ENCODE assay signal across 7 cellular contexts in genomic region chr6:33344771-33345697, GRCh38. TPM values are rescaled to one million over a fixed set of nuclear protein-coding genes. Genes with fewer than 3 reads are reported as not detected.
DNase-seq lines count a peak whose midpoint lies in the region; ATAC-seq and TF ChIP-seq lines count a peak whose summit lies in the region.

No MANE protein-coding gene starts in this region.

- 22 to 29% (median 25%) methylated on average over 20 to 22 of the region's 22 CpGs for WGBS in heart left ventricle, 4 donors

- H3K36me3 ChIP-seq in heart left ventricle = no peaks in the 10 kb centered on the region

- no peaks in the 10 kb centered on the region for H3K9me3 Mint-ChIP-seq in activated naive CD8-positive, alpha-beta T cell (ENCODE audit: low read depth)

- peak overlapping the region in 3 of 12 donors; percentile 4 to 18 (median 6) for H3K4me3 ChIP-seq in heart left ventricle

- DNase-seq in NCI-H1105 treated with DMSO at 0.1 percent for 48 hours (lab: John Stamatoyannopoulos, UW) (peak; percentile 74), SKM-1 treated with dmso at 0.1 percent for 144 hours (lab: John Stamatoyannopoulos, UW; ENCODE audit: unreplicated experiment) (peak; percentile 58), heart left ventricle (peak in 3 of 5 donors; percentile 57 to 75 (median 66)), renal cortical epithelial cell (ENCODE audit: low read depth) (peak; percentile 89)

- TF ChIP-seq CTCF in GM12874 (IDR thresholded peaks at IDR 0.05; ENCODE audit: insufficient read depth, low read depth, low read length) (peak; percentile 63), heart left ventricle (IDR thresholded peaks at IDR 0.05) (peak; percentile 42 to 69 (median 60))

- H3K27ac Mint-ChIP-seq in activated naive CD8-positive, alpha-beta T cell = peak overlapping the region; percentile 89

- peak in 3 of 4 donors; percentile 49 to 51 (median 49) for ATAC-seq in heart left ventricle
- no peak for ATAC-seq in HG02642 (IDR thresholded peaks at IDR 0.05; ENCODE audit: poor library complexity, unreplicated experiment)

- TF ChIP-seq POLR2A in heart left ventricle (IDR thresholded peaks at IDR 0.05) = no peak

- H3K4me1 Mint-ChIP-seq in activated naive CD8-positive, alpha-beta T cell (ENCODE audit: low read depth) = peaks cover 37% of the 10 kb centered on the region

- H3K4me3 Mint-ChIP-seq in activated naive CD8-positive, alpha-beta T cell = peak overlapping the region; percentile 85

- H3K27me3 Mint-ChIP-seq in activated naive CD8-positive, alpha-beta T cell = no peaks in the 10 kb centered on the region

- intact Hi-C loops in heart left ventricle (cut with DNase I) = no loop called here

- peaks cover 0 to 10% (median 2%) of the 10 kb centered on the region in 12 donors for H3K4me1 ChIP-seq in heart left ventricle

- no peaks in the 10 kb centered on the region for H3K36me3 Mint-ChIP-seq in activated naive CD8-positive, alpha-beta T cell

- H3K27me3 ChIP-seq in heart left ventricle = no peaks in the 10 kb centered on the region

- peak overlapping the region in 1 of 12 donors; percentile 66 for H3K27ac ChIP-seq in heart left ventricle

- H3K9me3 ChIP-seq in heart left ventricle = no peaks in the 10 kb centered on the region

RNA-seq across cellular contexts. Expression of gene DAXX, which starts 22.3 kb away (rescaled TPM):
- total RNA-seq in heart left ventricle = 10 to 100 TPM; 15.6 to 46.4 (median 18.7) TPM
- 10 to 100 TPM; 13.8 to 30.8 TPM for polyA plus RNA-seq in heart left ventricle
- 39.2 and 88.8 TPM in 2 replicates for total RNA-seq in renal cortical epithelial cell

RNA-seq across cellular contexts. Expression of gene ZBTB22, which starts 27.5 kb away (rescaled TPM):
- total RNA-seq in heart left ventricle = 10 to 100 TPM; 10.9 to 22.1 (median 14.0) TPM
- 10 to 100 TPM in 1 of 2 donors, 1 to 10 TPM in 1; 7.5 to 15.5 TPM for polyA plus RNA-seq in heart left ventricle
- 16.0 and 24.1 TPM in 2 replicates for total RNA-seq in renal cortical epithelial cell

RNA-seq across cellular contexts. Expression of gene TAPBP, which starts 31.2 kb away (rescaled TPM):
- total RNA-seq in heart left ventricle (100 to 1,000 TPM in 5 of 9 donors, 10 to 100 TPM in 4; 51.6 to 248 (median 107) TPM), renal cortical epithelial cell (114 and 147 TPM in 2 replicates)
- polyA plus RNA-seq in heart left ventricle = 10 to 100 TPM; 28.3 to 36.9 TPM

RNA-seq across cellular contexts. Expression of gene RGL2, which starts 46.3 kb away (rescaled TPM):
- total RNA-seq in heart left ventricle = 10 to 100 TPM; 39.3 to 61.1 (median 48.4) TPM
- 10 to 100 TPM; 34.9 to 67.8 TPM for polyA plus RNA-seq in heart left ventricle
- 34.5 and 34.9 TPM in 2 replicates for total RNA-seq in renal cortical epithelial cell

RNA-seq across cellular contexts. Expression of gene KIFC1, which starts 46.6 kb away (rescaled TPM):
- 1 to 10 TPM in 3 of 9 donors, under 1 TPM in 3, not detected in 3; 0.39 to 7.0 (median 1.0) TPM for total RNA-seq in heart left ventricle
- under 1 TPM; 0.04 to 0.30 TPM for polyA plus RNA-seq in heart left ventricle
- 0.70 and 10.9 TPM in 2 replicates for total RNA-seq in renal cortical epithelial cell
